ENCODE assay signal across 1 cellular context in genomic region chr18:3245853-3246635, GRCh38.
TF ChIP-seq lines count a peak whose summit lies in the region.

No MANE protein-coding gene starts in this region.

TF ChIP-seq in GM12878, 131 proteins besides CTCF, POLR2A, EP300 and RAD21 (continued from another document and continues in another):
- TF ChIP-seq ZNF622 (IDR thresholded peaks at IDR 0.05) (no peak), ZNF384 (IDR thresholded peaks at IDR 0.05; ENCODE audit: borderline replicate concordance, low read depth, low read length) (no peak), SUPT20H (IDR thresholded peaks at IDR 0.05; ENCODE audit: borderline replicate concordance, control insufficient read depth, low read depth, low read length) (no peak), ZSCAN29 (IDR thresholded peaks at IDR 0.05) (no peak; the same call in 1 of the 2 replicates), HDAC2 (IDR thresholded peaks at IDR 0.05) (no peak), MEF2B (IDR thresholded peaks at IDR 0.05; ENCODE audit: partially characterized antibody, poor library complexity, severe bottlenecking) (peak; percentile 6), EGR1 (IDR thresholded peaks at IDR 0.05; ENCODE audit: borderline replicate concordance in 1 of 2, low read depth in 2 of 2, low read length in 2 of 2) (no peak), SREBF1 (IDR thresholded peaks at IDR 0.05; ENCODE audit: low read length) (no peak), SKIL (IDR thresholded peaks at IDR 0.05; ENCODE audit: low read depth, poor library complexity, severe bottlenecking) (peak; percentile 44), ETV6 (conservative IDR thresholded peaks at IDR 0.05 in 1 of 2, IDR thresholded peaks at IDR 0.05 in 1 of 2; ENCODE audit: borderline replicate concordance in 1 of 2, low read depth in 1 of 2) (no peak), TCF7 (IDR thresholded peaks at IDR 0.05; ENCODE audit: borderline replicate concordance) (no peak), HCFC1 (IDR thresholded peaks at IDR 0.05; ENCODE audit: low read length) (no peak), EZH2 (IDR thresholded peaks at IDR 0.05; ENCODE audit: borderline replicate concordance, control insufficient read depth, low read depth, low read length) (no peak), TBL1XR1 (IDR thresholded peaks at IDR 0.05; ENCODE audit: low read depth, low read length) (no peak), ZBTB4 (CRISPR knock-in tag; IDR thresholded peaks at IDR 0.05) (no peak), SMAD5 (IDR thresholded peaks at IDR 0.05; ENCODE audit: low read depth) (no peak), NRF1 (conservative IDR thresholded peaks at IDR 0.05; ENCODE audit: low read depth, low read length) (0 out of 2 replicates have a peak, but pooled peaks have one; percentile 15), ESRRA (IDR thresholded peaks at IDR 0.05; ENCODE audit: low read length) (no peak), CEBPZ (IDR thresholded peaks at IDR 0.05; ENCODE audit: low read depth, low read length) (no peak), HSF1 (IDR thresholded peaks at IDR 0.05; ENCODE audit: low read depth, low read length) (no peak), WRNIP1 (IDR thresholded peaks at IDR 0.05; ENCODE audit: borderline replicate concordance, low read depth, low read length) (no peak), POLR2AphosphoS5 (IDR thresholded peaks at IDR 0.05; ENCODE audit: low read length) (peak; percentile 65), ZNF274 (IDR thresholded peaks at IDR 0.05; ENCODE audit: insufficient read depth, insufficient read length) (no peak), RELA (IDR thresholded peaks at IDR 0.05; ENCODE audit: borderline replicate concordance, partially characterized antibody) (no peak), FOXM1 (IDR thresholded peaks at IDR 0.05; ENCODE audit: low read depth, low read length) (peak; percentile 36; the same call in 1 of the 2 replicates), SPI1 (IDR thresholded peaks at IDR 0.05; ENCODE audit: borderline replicate concordance, insufficient read depth, low read depth, low read length) (no peak), YBX1 (IDR thresholded peaks at IDR 0.05) (no peak; the same call in 1 of the 2 replicates), YY1 (IDR thresholded peaks at IDR 0.05; ENCODE audit: low read depth, low read length) (peak; percentile 78), CHD2 (IDR thresholded peaks at IDR 0.05; ENCODE audit: borderline replicate concordance, low read depth, low read length) (0 out of 2 replicates have a peak, but pooled peaks have one; percentile 44), SUZ12 (IDR thresholded peaks at IDR 0.05; ENCODE audit: unreplicated experiment) (no peak), SREBF2 (IDR thresholded peaks at IDR 0.05; ENCODE audit: low read length) (no peak), BCL11A (IDR thresholded peaks at IDR 0.05; ENCODE audit: low read depth, low read length) (no peak), CREM (IDR thresholded peaks at IDR 0.05; ENCODE audit: low read depth) (0 out of 2 replicates have a peak, but pooled peaks have one; percentile 13), BACH1 (IDR thresholded peaks at IDR 0.05; ENCODE audit: borderline replicate concordance) (no peak), ZNF217 (IDR thresholded peaks at IDR 0.05) (no peak), PML (IDR thresholded peaks at IDR 0.05; ENCODE audit: low read length) (no peak), CHD1 (IDR thresholded peaks at IDR 0.05; ENCODE audit: low read depth, low read length) (no peak), PAX5 (IDR thresholded peaks at IDR 0.05; ENCODE audit: borderline replicate concordance, low read depth, low read length) (peak; percentile 73; the same call in 1 of the 2 replicates), GABPA (IDR thresholded peaks at IDR 0.05; ENCODE audit: low read depth) (no peak), RCOR1 (conservative IDR thresholded peaks at IDR 0.05; ENCODE audit: low read depth, low read length) (no peak)
- TF ChIP-seq, protein P1, sequence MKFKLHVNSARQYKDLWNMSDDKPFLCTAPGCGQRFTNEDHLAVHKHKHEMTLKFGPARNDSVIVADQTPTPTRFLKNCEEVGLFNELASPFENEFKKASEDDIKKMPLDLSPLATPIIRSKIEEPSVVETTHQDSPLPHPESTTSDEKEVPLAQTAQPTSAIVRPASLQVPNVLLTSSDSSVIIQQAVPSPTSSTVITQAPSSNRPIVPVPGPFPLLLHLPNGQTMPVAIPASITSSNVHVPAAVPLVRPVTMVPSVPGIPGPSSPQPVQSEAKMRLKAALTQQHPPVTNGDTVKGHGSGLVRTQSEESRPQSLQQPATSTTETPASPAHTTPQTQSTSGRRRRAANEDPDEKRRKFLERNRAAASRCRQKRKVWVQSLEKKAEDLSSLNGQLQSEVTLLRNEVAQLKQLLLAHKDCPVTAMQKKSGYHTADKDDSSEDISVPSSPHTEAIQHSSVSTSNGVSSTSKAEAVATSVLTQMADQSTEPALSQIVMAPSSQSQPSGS (IDR thresholded peaks at IDR 0.05; ENCODE audit: low read length) = no peak; the same call in 1 of the 2 replicates
- TF ChIP-seq, protein P2, sequence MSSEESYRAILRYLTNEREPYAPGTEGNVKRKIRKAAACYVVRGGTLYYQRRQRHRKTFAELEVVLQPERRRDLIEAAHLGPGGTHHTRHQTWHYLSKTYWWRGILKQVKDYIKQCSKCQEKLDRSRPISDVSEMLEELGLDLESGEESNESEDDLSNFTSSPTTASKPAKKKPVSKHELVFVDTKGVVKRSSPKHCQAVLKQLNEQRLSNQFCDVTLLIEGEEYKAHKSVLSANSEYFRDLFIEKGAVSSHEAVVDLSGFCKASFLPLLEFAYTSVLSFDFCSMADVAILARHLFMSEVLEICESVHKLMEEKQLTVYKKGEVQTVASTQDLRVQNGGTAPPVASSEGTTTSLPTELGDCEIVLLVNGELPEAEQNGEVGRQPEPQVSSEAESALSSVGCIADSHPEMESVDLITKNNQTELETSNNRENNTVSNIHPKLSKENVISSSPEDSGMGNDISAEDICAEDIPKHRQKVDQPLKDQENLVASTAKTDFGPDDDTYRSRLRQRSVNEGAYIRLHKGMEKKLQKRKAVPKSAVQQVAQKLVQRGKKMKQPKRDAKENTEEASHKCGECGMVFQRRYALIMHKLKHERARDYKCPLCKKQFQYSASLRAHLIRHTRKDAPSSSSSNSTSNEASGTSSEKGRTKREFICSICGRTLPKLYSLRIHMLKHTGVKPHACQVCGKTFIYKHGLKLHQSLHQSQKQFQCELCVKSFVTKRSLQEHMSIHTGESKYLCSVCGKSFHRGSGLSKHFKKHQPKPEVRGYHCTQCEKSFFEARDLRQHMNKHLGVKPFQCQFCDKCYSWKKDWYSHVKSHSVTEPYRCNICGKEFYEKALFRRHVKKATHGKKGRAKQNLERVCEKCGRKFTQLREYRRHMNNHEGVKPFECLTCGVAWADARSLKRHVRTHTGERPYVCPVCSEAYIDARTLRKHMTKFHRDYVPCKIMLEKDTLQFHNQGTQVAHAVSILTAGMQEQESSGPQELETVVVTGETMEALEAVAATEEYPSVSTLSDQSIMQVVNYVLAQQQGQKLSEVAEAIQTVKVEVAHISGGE (CRISPR knock-in tag; IDR thresholded peaks at IDR 0.05) = no peak
- TF ChIP-seq, protein P3, sequence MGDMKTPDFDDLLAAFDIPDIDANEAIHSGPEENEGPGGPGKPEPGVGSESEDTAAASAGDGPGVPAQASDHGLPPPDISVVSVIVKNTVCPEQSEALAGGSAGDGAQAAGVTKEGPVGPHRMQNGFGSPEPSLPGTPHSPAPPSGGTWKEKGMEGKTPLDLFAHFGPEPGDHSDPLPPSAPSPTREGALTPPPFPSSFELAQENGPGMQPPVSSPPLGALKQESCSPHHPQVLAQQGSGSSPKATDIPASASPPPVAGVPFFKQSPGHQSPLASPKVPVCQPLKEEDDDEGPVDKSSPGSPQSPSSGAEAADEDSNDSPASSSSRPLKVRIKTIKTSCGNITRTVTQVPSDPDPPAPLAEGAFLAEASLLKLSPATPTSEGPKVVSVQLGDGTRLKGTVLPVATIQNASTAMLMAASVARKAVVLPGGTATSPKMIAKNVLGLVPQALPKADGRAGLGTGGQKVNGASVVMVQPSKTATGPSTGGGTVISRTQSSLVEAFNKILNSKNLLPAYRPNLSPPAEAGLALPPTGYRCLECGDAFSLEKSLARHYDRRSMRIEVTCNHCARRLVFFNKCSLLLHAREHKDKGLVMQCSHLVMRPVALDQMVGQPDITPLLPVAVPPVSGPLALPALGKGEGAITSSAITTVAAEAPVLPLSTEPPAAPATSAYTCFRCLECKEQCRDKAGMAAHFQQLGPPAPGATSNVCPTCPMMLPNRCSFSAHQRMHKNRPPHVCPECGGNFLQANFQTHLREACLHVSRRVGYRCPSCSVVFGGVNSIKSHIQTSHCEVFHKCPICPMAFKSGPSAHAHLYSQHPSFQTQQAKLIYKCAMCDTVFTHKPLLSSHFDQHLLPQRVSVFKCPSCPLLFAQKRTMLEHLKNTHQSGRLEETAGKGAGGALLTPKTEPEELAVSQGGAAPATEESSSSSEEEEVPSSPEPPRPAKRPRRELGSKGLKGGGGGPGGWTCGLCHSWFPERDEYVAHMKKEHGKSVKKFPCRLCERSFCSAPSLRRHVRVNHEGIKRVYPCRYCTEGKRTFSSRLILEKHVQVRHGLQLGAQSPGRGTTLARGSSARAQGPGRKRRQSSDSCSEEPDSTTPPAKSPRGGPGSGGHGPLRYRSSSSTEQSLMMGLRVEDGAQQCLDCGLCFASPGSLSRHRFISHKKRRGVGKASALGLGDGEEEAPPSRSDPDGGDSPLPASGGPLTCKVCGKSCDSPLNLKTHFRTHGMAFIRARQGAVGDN (IDR thresholded peaks at IDR 0.05) = peak; percentile 43
